ENCODE assay signal across 18 cellular contexts in genomic region chr3:19155375-19155774, GRCh38.
A peak's percentile ranks its signal among the peaks of the same experiment; 100 is the strongest.
DNase-seq lines count a peak whose midpoint lies in the region; ATAC-seq lines count a peak whose summit lies in the region.
"Had no signal": no experiment of that assay in that cellular context is flagged by ENCODE, and none has a peak within 500 bp of the region (broad histone marks: within the 10 kb centered on the region; RNA-seq: fewer than 3 reads in every experiment).

No MANE protein-coding gene starts in this region.

- no peak for ATAC-seq in HG02759 (IDR thresholded peaks at IDR 0.05; ENCODE audit: unreplicated experiment)
- ATAC-seq: CD8-positive, alpha-beta T cell had no signal

- peak; percentile 35 for DNase-seq in NCI-H2029 treated with DMSO at 0.1 percent for 48 hours (lab: John Stamatoyannopoulos, UW)
- DNase-seq in NCI-H2029 (lab: John Stamatoyannopoulos, UW) = no peak
- peak; percentile 74 for DNase-seq in NCI-H748 (lab: John Stamatoyannopoulos, UW; ENCODE audit: unreplicated experiment)
- DNase-seq in hippocampal formation (lab: John Stamatoyannopoulos, UW) = peak; percentile 33 to 36
- no peak for DNase-seq in SHP77 (lab: John Stamatoyannopoulos, UW)
- DNase-seq in stimulated activated CD4-positive, alpha-beta T cell treated with anti-CD3 and anti-CD28 coated beads, Interleukin-12 subunit alpha, Interleukin-12 subunit beta, amount 100 ng/mL, for 4 hours = no peak
- DNase-seq in OCI-M2 (lab: John Stamatoyannopoulos, UW; ENCODE audit: unreplicated experiment) = no peak
- DNase-seq: 8988T; CD8-positive, alpha-beta T cell; HCEC 1CT; MG63; NCI-H1092; NCI-H187 treated with DMSO at 0.1 percent for 48 hours; NCI-H226; NCI-H526 treated with DMSO at 0.1 percent for 48 hours; PC-9; SW 1271 had no signal

Comparison
In these comparisons a context has a peak if more than half of its experiments do, and no peak if none do; other contexts are left out.
1. DNase-seq: peak in NCI-H2029 treated with DMSO at 0.1 percent for 48 hours (single experiment), NCI-H748 (single experiment) and hippocampal formation (2 of 2); none in NCI-H2029 (single experiment), SHP77 (0 of 2), stimulated activated CD4-positive, alpha-beta T cell treated with anti-CD3 and anti-CD28 coated beads, Interleukin-12 subunit alpha, Interleukin-12 subunit beta, amount 100 ng/mL, for 4 hours (single experiment) and OCI-M2 (single experiment).